Comparison of ENCODE assay signal across 8 cellular contexts in the genomic region with DNA sequence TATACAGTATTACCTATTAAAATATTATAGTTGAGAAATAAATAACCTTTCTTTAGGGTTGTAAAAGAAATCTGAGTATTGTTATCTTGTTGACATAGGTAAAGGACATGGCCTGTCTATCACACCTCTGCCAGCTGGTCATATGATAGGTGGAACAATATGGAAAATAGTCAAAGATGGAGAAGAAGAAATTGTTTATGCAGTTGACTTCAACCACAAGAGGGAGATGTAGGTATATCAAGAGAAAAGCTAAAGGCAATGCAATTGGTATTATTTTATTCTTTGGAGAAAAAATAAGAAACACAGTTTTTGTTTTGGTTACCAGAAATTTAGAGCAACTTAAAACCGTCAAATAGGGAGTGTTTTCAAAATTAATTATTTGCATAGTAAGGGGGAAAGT. TPM values are rescaled to one million over a fixed set of nuclear protein-coding genes. Genes with fewer than 3 reads are reported as not detected.
DNase-seq lines count a peak whose midpoint lies in the region; ATAC-seq lines count a peak whose summit lies in the region.

No MANE protein-coding gene starts in this region.

- H3K9ac ChIP-seq in Karpas-422 (ENCODE audit: low read length) = no peak overlapping the region

- peaks cover 20% of the 10 kb centered on the region for H3K79me2 ChIP-seq in Karpas-422 (ENCODE audit: low read length)

- no peaks in the 10 kb centered on the region for H3K4me1 ChIP-seq in Karpas-422 (ENCODE audit: low read length)

- no peaks in the 10 kb centered on the region for H4K20me1 ChIP-seq in Karpas-422 (ENCODE audit: insufficient read depth, low read depth, low read length)

- DNase-seq in COR-L47 (lab: John Stamatoyannopoulos, UW) (peak; percentile 49), Karpas-422 (peak; percentile 69), astrocyte of the hippocampus (ENCODE audit: low read depth, low spot score) (peak; percentile 52), medulla oblongata (ENCODE audit: extremely low spot score) (peak; percentile 16), middle frontal gyrus (ENCODE audit: extremely low spot score, low spot score) (no peak)
- no peak for DNase-seq in stimulated activated CD4-positive, alpha-beta T cell treated with anti-CD3 and anti-CD28 coated beads, Interleukin-2, amount 100 ng/mL, for 24 hours

- no peaks in the 10 kb centered on the region for H3K9me2 ChIP-seq in Karpas-422 (replicated peaks; ENCODE audit: insufficient read depth, low read length)

- no peak overlapping the region for H3K27ac ChIP-seq in Karpas-422 (ENCODE audit: low read length)

- H3K27me3 ChIP-seq in Karpas-422 (ENCODE audit: low read length) = no peaks in the 10 kb centered on the region

- H3K4me3 ChIP-seq in Karpas-422 (ENCODE audit: low read length) = no peak overlapping the region

- no peak overlapping the region for H3K4me2 ChIP-seq in Karpas-422 (ENCODE audit: low read depth, low read length, poor library complexity, severe bottlenecking)

- no peaks in the 10 kb centered on the region for H3K9me3 ChIP-seq in Karpas-422 (ENCODE audit: low read length)

- no peak for ATAC-seq in HG02840 (IDR thresholded peaks at IDR 0.05; ENCODE audit: low FRiP score, unreplicated experiment)
- ATAC-seq in HG02884 (IDR thresholded peaks at IDR 0.05; ENCODE audit: unreplicated experiment) = no peak

- peaks cover 67% of the 10 kb centered on the region for H3K36me3 ChIP-seq in Karpas-422 (ENCODE audit: insufficient read depth, low read length)

- no peak overlapping the region for H2AFZ ChIP-seq in Karpas-422 (ENCODE audit: low read length)

RNA-seq across cellular contexts. Expression of a gene that starts 13.5 kb away (rescaled TPM):
- 63.3 and 76.2 TPM in 2 replicates for total RNA-seq in Karpas-422 (2014; rRNA removed; shearing (Covaris generic); ENCODE audit: low replicate concordance)

RNA-seq across cellular contexts. Expression of a gene that starts 13.8 kb away (rescaled TPM):
- 873 and 892 TPM in 2 replicates for total RNA-seq in Karpas-422 (2014; rRNA removed; shearing (Covaris generic); ENCODE audit: low replicate concordance)

RNA-seq across cellular contexts. Expression of a gene that starts 28.9 kb away (rescaled TPM):
- 75.2 and 92.0 TPM in 2 replicates for total RNA-seq in Karpas-422 (2014; rRNA removed; shearing (Covaris generic); ENCODE audit: low replicate concordance)

Comparison
In these comparisons a context has a peak if more than half of its experiments do, and no peak if none do; other contexts are left out.
1. DNase-seq: peak in COR-L47 (single experiment), Karpas-422 (single experiment), astrocyte of the hippocampus (single experiment) and medulla oblongata (single experiment); none in middle frontal gyrus (single experiment) and stimulated activated CD4-positive, alpha-beta T cell treated with anti-CD3 and anti-CD28 coated beads, Interleukin-2, amount 100 ng/mL, for 24 hours (0 of 2).